Comparison of ENCODE assay signal across 12 cellular contexts in genomic region chr15:67032608-67033007, GRCh38.
"Had no signal": no experiment of that assay in that cellular context is flagged by ENCODE, and none has a peak within 500 bp of the region (broad histone marks: within the 10 kb centered on the region; RNA-seq: fewer than 3 reads in every experiment).

No MANE protein-coding gene starts in this region.

- H3K9me3 ChIP-seq: breast epithelium, heart right ventricle, pancreas, thoracic aorta, uterus had no signal

- H3K27ac ChIP-seq: breast epithelium, heart right ventricle, pancreas, thoracic aorta, uterus had no signal

- H3K36me3 ChIP-seq: breast epithelium, heart right ventricle, pancreas, thoracic aorta, uterus had no signal

- DNase-seq: activated CD4-positive, CD25-positive, alpha-beta regulatory T cell; endodermal cell; foreskin fibroblast; heart right ventricle; nephron progenitor cell; nucleus accumbens; pancreas; trophoblast cell; uterus had no signal

- FAIRE-seq: islet of Langerhans, pancreas had no signal

- H3K27me3 ChIP-seq: breast epithelium, pancreas, uterus had no signal
